ENCODE assay signal across 26 cellular contexts in genomic region chr5:137656558-137656957, GRCh38.
"Had no signal": no experiment of that assay in that cellular context is flagged by ENCODE, and none has a peak within 500 bp of the region (broad histone marks: within the 10 kb centered on the region; RNA-seq: fewer than 3 reads in every experiment).

No MANE protein-coding gene starts in this region.

- H3K27ac ChIP-seq: colonic mucosa, epithelial cell of prostate, foreskin keratinocyte, gastroesophageal sphincter, heart left ventricle, hepatocyte, left lung, lower lobe of right lung had no signal

- DNase-seq: colonic mucosa; cortex of kidney; effector CD8-positive, alpha-beta T cell; effector memory CD8-positive, alpha-beta T cell; endodermal cell; erythroblast; foreskin keratinocyte; heart left ventricle; hypothalamus; immature natural killer cell; left cardiac atrium; left lung; left ventricle myocardium superior; lower lobe of right lung; mesenchymal stem cell; mucosa of descending colon; naive B cell had no signal

- H3K4me3 ChIP-seq: colonic mucosa, gastroesophageal sphincter, heart left ventricle, hepatocyte, left lung, lower lobe of right lung, mucosa of descending colon had no signal

- H3K36me3 Mint-ChIP-seq: naive B cell had no signal

- FAIRE-seq: endometrium, frontal cortex, keratinocyte had no signal

- H3K9me3 ChIP-seq: colonic mucosa, gastroesophageal sphincter, heart left ventricle, left lung, lower lobe of right lung, mucosa of descending colon had no signal

- H3K27me3 Mint-ChIP-seq: dendritic cell treated with granulocyte-macrophage colony-stimulating factor and Interleukin-4, amounts not matched to agents 40 ng/mL and 50 ng/mL, for 4 days; effector memory CD8-positive, alpha-beta T cell; naive B cell had no signal

- H3K27ac Mint-ChIP-seq: dendritic cell treated with granulocyte-macrophage colony-stimulating factor and Interleukin-4, amounts not matched to agents 40 ng/mL and 50 ng/mL, for 4 days; endodermal cell; immature natural killer cell; mesothelial cell of epicardium had no signal

- H3K4me1 ChIP-seq: colonic mucosa, foreskin keratinocyte, gastroesophageal sphincter, left lung, lower lobe of right lung had no signal

- H3K36me3 ChIP-seq: colonic mucosa, left lung, lower lobe of right lung had no signal

- H3K9me3 Mint-ChIP-seq: dendritic cell treated with granulocyte-macrophage colony-stimulating factor and Interleukin-4, amounts not matched to agents 40 ng/mL and 50 ng/mL, for 4 days; effector memory CD8-positive, alpha-beta T cell; endodermal cell; immature natural killer cell; mesothelial cell of epicardium; naive B cell had no signal

- H3K4me1 Mint-ChIP-seq: immature natural killer cell, mesothelial cell of epicardium had no signal

- H3K4me3 Mint-ChIP-seq: dendritic cell treated with granulocyte-macrophage colony-stimulating factor and Interleukin-4, amounts not matched to agents 40 ng/mL and 50 ng/mL, for 4 days; effector memory CD8-positive, alpha-beta T cell; endodermal cell; immature natural killer cell; mesothelial cell of epicardium; naive B cell had no signal

- H3K27me3 ChIP-seq: colonic mucosa, foreskin keratinocyte, gastroesophageal sphincter, heart left ventricle, hepatocyte, left lung had no signal

- ATAC-seq: effector memory CD8-positive, alpha-beta T cell; esophagus mucosa; foreskin keratinocyte; gastroesophageal sphincter; heart left ventricle; left cardiac atrium; left lung; left ventricle myocardium superior; lower lobe of right lung; mucosa of descending colon had no signal
